ENCODE assay signal across 9 cellular contexts in the genomic region with DNA sequence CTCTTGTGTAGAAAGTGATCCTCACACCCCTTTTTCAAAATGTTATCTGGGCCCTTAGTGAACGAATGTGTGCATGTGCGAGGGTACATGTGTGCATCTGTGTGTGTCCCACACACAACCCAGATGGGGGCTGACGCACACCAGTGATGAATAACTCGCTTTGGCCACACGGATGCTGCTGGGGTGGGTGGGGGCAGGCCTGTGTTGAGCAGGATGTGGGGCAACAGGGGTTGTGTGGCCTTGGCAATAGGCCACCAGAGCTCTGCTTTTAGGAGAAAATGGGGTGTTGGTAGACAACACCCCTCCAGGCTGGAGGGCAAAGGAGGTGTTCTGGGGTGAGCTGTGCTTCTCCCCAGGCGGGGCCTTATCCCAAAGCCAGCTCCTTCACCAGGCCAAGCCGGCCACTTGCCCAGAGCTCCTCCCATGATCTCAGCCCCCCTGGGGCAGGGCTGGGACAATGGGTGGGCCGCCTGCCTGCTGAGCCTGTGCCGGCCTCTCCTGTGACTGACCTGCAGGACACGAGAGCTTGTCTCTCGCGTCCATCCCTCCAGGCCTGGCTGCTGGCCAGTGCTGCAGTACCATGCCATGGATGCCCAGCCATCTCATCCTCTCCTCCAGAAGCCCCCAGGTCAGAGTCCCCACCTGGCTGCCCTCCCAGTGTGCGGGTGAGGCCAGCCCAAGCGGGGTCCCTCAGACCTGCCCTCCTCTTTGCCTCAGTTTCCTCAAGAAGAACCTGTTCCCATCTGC. TPM values are rescaled to one million over a fixed set of nuclear protein-coding genes. Genes with fewer than 3 reads are reported as not detected.
DNase-seq lines count a peak whose midpoint lies in the region; ATAC-seq, FAIRE-seq and TF ChIP-seq lines count a peak whose summit lies in the region.
"Had no signal": no experiment of that assay in that cellular context is flagged by ENCODE, and none has a peak within 500 bp of the region (broad histone marks: within the 10 kb centered on the region; RNA-seq: fewer than 3 reads in every experiment).

No MANE protein-coding gene starts in this region.

- no peak overlapping the region for H3K56ac ChIP-seq in H1 (replicated peaks; ENCODE audit: insufficient read length, low read depth, low read length)

- peaks cover 3% of the 10 kb centered on the region for H3K23me2 ChIP-seq in H1 (ENCODE audit: low read depth, low read length)

- H3K27me3 ChIP-seq in BE2C, result no peaks in the 10 kb centered on the region
- H3K27me3 ChIP-seq in NT2/D1 (ENCODE audit: insufficient read depth, insufficient read length), result no peaks in the 10 kb centered on the region
- no peaks in the 10 kb centered on the region for H3K27me3 ChIP-seq in H1 (replicated peaks in 1 of 4; ENCODE audit: control insufficient read depth in 3 of 4, extremely low read depth in 1 of 4, insufficient read depth in 3 of 4, low read length in 3 of 4)
- H3K27me3 ChIP-seq in neural progenitor cell, result no peaks in the 10 kb centered on the region

- H3K4me1 Mint-ChIP-seq in neural progenitor cell, result peaks cover 56% of the 10 kb centered on the region

- peak overlapping the region; percentile 20; the same call in 1 of the 2 replicates for H3K18ac ChIP-seq in H1 (ENCODE audit: extremely low read depth, low read length)

- no peak for TF ChIP-seq POLR2A in H1 (IDR thresholded peaks at IDR 0.05; ENCODE audit: control extremely low read depth in 1 of 2, low read depth in 2 of 2, low read length in 2 of 2)

- H3K9me3 ChIP-seq in BE2C, result no peaks in the 10 kb centered on the region
- H3K9me3 ChIP-seq in NT2/D1 (ENCODE audit: insufficient read depth, low read length), result no peaks in the 10 kb centered on the region
- no peaks in the 10 kb centered on the region; a peak in 1 of 4 replicates for H3K9me3 ChIP-seq in H1 (ENCODE audit: insufficient read depth in 2 of 2, low read depth in 1 of 2, low read length in 1 of 2)
- no peaks in the 10 kb centered on the region for H3K9me3 ChIP-seq in neural progenitor cell (ENCODE audit: low read depth)
- H3K9me3 ChIP-seq: neutrophil had no signal

- no peak overlapping the region for H2BK12ac ChIP-seq in H1 (ENCODE audit: low read depth, low read length)

- H3K4ac ChIP-seq in H1 (replicated peaks; ENCODE audit: insufficient read length, low read depth, low read length), result no peak overlapping the region

- peak overlapping the region; percentile 76 to 78 for H3K4me2 ChIP-seq in H1 (ENCODE audit: insufficient read depth in 1 of 2, low read depth in 2 of 2, low read length in 2 of 2)
- H3K4me2 ChIP-seq in neural progenitor cell, result peak overlapping the region; percentile 99

- H3K27ac Mint-ChIP-seq in neural progenitor cell, result peak overlapping the region; percentile 82

- H4K20me1 ChIP-seq in H1 (replicated peaks in 1 of 2; ENCODE audit: control insufficient read depth in 1 of 2, insufficient read depth in 2 of 2, low read length in 2 of 2) (peaks cover 32 to 34% of the 10 kb centered on the region in 2 experiments), neural progenitor cell (ENCODE audit: low read depth) (peaks cover 54% of the 10 kb centered on the region)

- DNase-seq in BE2C (no peak), NT2/D1 (ENCODE audit: low read depth, low spot score) (no peak), H1 (ENCODE audit: low read depth in 1 of 2, low spot score in 2 of 2) (no peak), neural progenitor cell (ENCODE audit: low spot score) (no peak), epidermal melanocyte (ENCODE audit: insufficient read length, low spot score) (no peak)

- no peak for TF ChIP-seq EP300 in H1 (IDR thresholded peaks at IDR 0.05; ENCODE audit: borderline replicate concordance in 1 of 2, low read depth in 2 of 2, low read length in 2 of 2)

- peak overlapping the region; percentile 97 for H2BK5ac ChIP-seq in H1 (ENCODE audit: low read depth, low read length)

- H2BK20ac ChIP-seq in H1 (ENCODE audit: low read length), result no peak overlapping the region

- no peak overlapping the region for H2BK15ac ChIP-seq in H1 (ENCODE audit: low read length)

- H3K27me3 Mint-ChIP-seq in neural progenitor cell (ENCODE audit: insufficient read depth, low read depth), result peaks cover 27% of the 10 kb centered on the region

- TF ChIP-seq CTCF in BE2C (IDR thresholded peaks at IDR 0.05; ENCODE audit: low read depth, low read length) (no peak), H1 (IDR thresholded peaks at IDR 0.05; ENCODE audit: control extremely low read depth in 1 of 3, insufficient read depth in 1 of 3, low read depth in 1 of 3, low read length in 3 of 3) (no peak), neural progenitor cell (IDR thresholded peaks at IDR 0.05) (no peak)

- H3K79me1 ChIP-seq in H1 (ENCODE audit: low read depth, low read length), result peaks cover 24% of the 10 kb centered on the region

- CTCF ChIA-PET in H1 (lab: Charles Lee; ENCODE audit: partially characterized antibody), result interaction anchor here (0.5 to 7.9 kb wide), 8 partner anchors 9 to 81 kb away, joined by 3 to 64 read pairs (median 9); no protein-coding TSS in a partner anchor

- H3K4me3 ChIP-seq in BE2C (ENCODE audit: low read depth, low read length) (peak overlapping the region; percentile 85), NT2/D1 (ENCODE audit: insufficient read length, low read depth) (peak overlapping the region; percentile 93), H1 (ENCODE audit: extremely low read depth in 1 of 4, insufficient read depth in 2 of 4, low read depth in 3 of 4, low read length in 4 of 4) (peak overlapping the region; percentile 78 to 96 (median 88)), neural progenitor cell (peak overlapping the region; percentile 100)

- TF ChIP-seq RAD21 in H1 (IDR thresholded peaks at IDR 0.05 in 1 of 2, conservative IDR thresholded peaks at IDR 0.05 in 1 of 2; ENCODE audit: low read depth in 2 of 2, low read length in 2 of 2), result no peak

- no peak overlapping the region for H4K5ac ChIP-seq in H1 (ENCODE audit: insufficient read length, low read depth, low read length)

- peak overlapping the region; percentile 99 for H3K9ac ChIP-seq in NT2/D1 (ENCODE audit: insufficient read length, low read depth)
- H3K9ac ChIP-seq in H1 (replicated peaks in 1 of 4; ENCODE audit: extremely low read depth in 1 of 4, low read depth in 3 of 4, low read length in 3 of 4), result peak overlapping the region in 2 of 4 experiments; percentile 89 to 91; a peak in 5 of 7 replicates
- peak overlapping the region; percentile 93 for H3K9ac ChIP-seq in neural progenitor cell

- H2AK5ac ChIP-seq in H1 (ENCODE audit: low read depth, low read length), result no peak overlapping the region

- H3K36me3 Mint-ChIP-seq in neural progenitor cell, result peaks cover 19% of the 10 kb centered on the region

- FAIRE-seq in H1 (lab: Jason Lieb, UNC), result no peak

- H3K27ac ChIP-seq in H1 (ENCODE audit: low read depth, low read length), result no peak overlapping the region
- peak overlapping the region; percentile 13 for H3K27ac ChIP-seq in neural progenitor cell
- H3K27ac ChIP-seq: neutrophil had no signal

- H3K4me1 ChIP-seq in BE2C, result peaks cover 13% of the 10 kb centered on the region
- H3K4me1 ChIP-seq in NT2/D1 (ENCODE audit: insufficient read depth, insufficient read length), result peaks cover 54% of the 10 kb centered on the region
- peaks cover 11 to 45% (median 39%) of the 10 kb centered on the region in 4 experiments for H3K4me1 ChIP-seq in H1 (replicated peaks in 1 of 4; ENCODE audit: control insufficient read depth in 3 of 4, insufficient read depth in 4 of 4, low read length in 3 of 4)
- H3K4me1 ChIP-seq in neural progenitor cell, result peaks cover 38% of the 10 kb centered on the region

- H3K14ac ChIP-seq in H1 (ENCODE audit: insufficient read length), result no peak overlapping the region

- H3F3A ChIP-seq in neural progenitor cell (ENCODE audit: low read depth), result peaks cover 43% of the 10 kb centered on the region

- WGBS in H1 (ENCODE audit: extremely low coverage in 1 of 2, insufficient coverage in 1 of 2, insufficient read length in 1 of 2, insufficient replicate concordance in 2 of 2, low coverage in 1 of 2, low lambda C conversion rate in 2 of 2, missing lambda C conversion rate in 1 of 2), 2 experiments, result 76% methylated on average over 14 of the region's 14 CpGs; no CpG with 5 or more reads in 1 of the 2 experiments

- H2BK120ac ChIP-seq in H1 (replicated peaks; ENCODE audit: low read depth, low read length), result no peak overlapping the region

- H2AFZ ChIP-seq in H1 (ENCODE audit: low read length) (no peak overlapping the region), neural progenitor cell (replicated peaks) (no peak overlapping the region)

- no peak for ATAC-seq in GM19023 (IDR thresholded peaks at IDR 0.05; ENCODE audit: unreplicated experiment)
- no peak for ATAC-seq in HG03565 (IDR thresholded peaks at IDR 0.05; ENCODE audit: unreplicated experiment)
- ATAC-seq in GM21619 (IDR thresholded peaks at IDR 0.05; ENCODE audit: unreplicated experiment), result no peak

- H3K23ac ChIP-seq in H1 (ENCODE audit: insufficient read length), result no peak overlapping the region

- H4K91ac ChIP-seq in H1 (replicated peaks; ENCODE audit: insufficient read length, low read length), result no peak overlapping the region

- POLR2A ChIA-PET in H1 (lab: Charles Lee; ENCODE audit: partially characterized antibody), result interaction anchor here (0.8 to 67.5 kb wide), 10 partner anchors 3 to 161 kb away, joined by 3 to 3349 read pairs (median 5); a partner anchor contains a TSS

- no peaks in the 10 kb centered on the region for H3K9me3 Mint-ChIP-seq in neural progenitor cell

- peak overlapping the region; percentile 90 for H3K4me3 Mint-ChIP-seq in neural progenitor cell

- peaks cover 14 to 47% of the 10 kb centered on the region in 2 experiments for H3K79me2 ChIP-seq in H1 (ENCODE audit: control insufficient read depth in 1 of 2, insufficient read depth in 2 of 2, low read length in 2 of 2)
- H3K79me2 ChIP-seq in neural progenitor cell (ENCODE audit: low read depth), result peaks cover 58% of the 10 kb centered on the region

- H3K36me3 ChIP-seq in BE2C (peaks cover 56% of the 10 kb centered on the region), NT2/D1 (ENCODE audit: insufficient read depth, insufficient read length, low read length) (peaks cover 57% of the 10 kb centered on the region), H1 (ENCODE audit: control insufficient read depth in 2 of 4, insufficient read depth in 4 of 4, low read length in 3 of 4) (peaks cover 18 to 43% (median 26%) of the 10 kb centered on the region in 4 experiments), neural progenitor cell (no peaks in the 10 kb centered on the region)
- H3K36me3 ChIP-seq: neutrophil had no signal

- H4K8ac ChIP-seq in H1 (ENCODE audit: extremely low read depth, insufficient read depth, low read length), result no peak overlapping the region

RNA-seq across cellular contexts. Expression of a gene that starts 1.7 kb away (rescaled TPM):
- 454 TPM for polyA plus RNA-seq in BE2C (2012; ENCODE audit: insufficient read depth, insufficient read length, low read depth)
- total RNA-seq in H1 (2021; fragmentation: NEBNext Ultra II Directional; extraction: Animal tissue kit (Norgen Biotek cat#: 25700)), result 325 and 333 TPM in 2 replicates
- polyA plus RNA-seq in H1 (2011; rRNA removed), result 168 and 250 TPM in 2 replicates
- 212 TPM for polyA plus RNA-seq in H1 (2011; cell fraction: cytosol; rRNA removed)
- polyA plus RNA-seq in H1 (2011; cell fraction: nucleus; rRNA removed), result 1,074 TPM
- 188 to 314 TPM (median 284 TPM) in 4 replicates for polyA plus RNA-seq in H1 (2012, experiment 1 of 2)
- 241 TPM for polyA plus RNA-seq in H1 (2012, experiment 2 of 2)
- polyA plus RNA-seq in H1 (2013, experiment 1 of 2), result 332 TPM
- 350 TPM for polyA plus RNA-seq in H1 (2013, experiment 2 of 2)
- 120 and 154 TPM in 2 replicates for polyA minus RNA-seq in H1 (2011; rRNA and poly(A)+ RNA removed)
- 133 TPM for polyA minus RNA-seq in H1 (2011; cell fraction: cytosol; rRNA and poly(A)+ RNA removed)
- polyA minus RNA-seq in H1 (2011; cell fraction: nucleus; rRNA and poly(A)+ RNA removed), result 288 TPM
- 113 and 338 TPM in 2 replicates for total RNA-seq in neural progenitor cell (ENCODE audit: low replicate concordance)

RNA-seq across cellular contexts. Expression of a gene that starts 25.2 kb away (rescaled TPM):
- 84.9 TPM for polyA plus RNA-seq in BE2C (2012; ENCODE audit: insufficient read depth, insufficient read length, low read depth)
- 8.0 and 8.6 TPM in 2 replicates for total RNA-seq in H1 (2021; fragmentation: NEBNext Ultra II Directional; extraction: Animal tissue kit (Norgen Biotek cat#: 25700))
- polyA plus RNA-seq in H1 (2011; rRNA removed), result 11.8 and 23.1 TPM in 2 replicates
- 11.7 TPM for polyA plus RNA-seq in H1 (2011; cell fraction: cytosol; rRNA removed)
- polyA plus RNA-seq in H1 (2011; cell fraction: nucleus; rRNA removed), result 12.5 TPM
- polyA plus RNA-seq in H1 (2012, experiment 1 of 2), result 0.79 to 4.9 TPM (median 4.9 TPM) in 4 replicates
- 2.8 TPM for polyA plus RNA-seq in H1 (2012, experiment 2 of 2)
- polyA plus RNA-seq in H1 (2013, experiment 1 of 2), result 5.2 TPM
- 4.9 TPM for polyA plus RNA-seq in H1 (2013, experiment 2 of 2)
- polyA minus RNA-seq in H1 (2011; rRNA and poly(A)+ RNA removed), result 0.12 and 0.13 TPM in 2 replicates
- 5.2 TPM for polyA minus RNA-seq in H1 (2011; cell fraction: cytosol; rRNA and poly(A)+ RNA removed)
- 7.5 TPM for polyA minus RNA-seq in H1 (2011; cell fraction: nucleus; rRNA and poly(A)+ RNA removed)
- total RNA-seq in neural progenitor cell (ENCODE audit: low replicate concordance), result 4.5 and 31.7 TPM in 2 replicates

RNA-seq across cellular contexts. Expression of a gene that starts 25.6 kb away (rescaled TPM):
- polyA plus RNA-seq in BE2C (2012; ENCODE audit: insufficient read depth, insufficient read length, low read depth), result 84.1 TPM
- total RNA-seq in H1 (2021; fragmentation: NEBNext Ultra II Directional; extraction: Animal tissue kit (Norgen Biotek cat#: 25700)), result 86.7 and 94.2 TPM in 2 replicates
- 67.3 and 118 TPM in 2 replicates for polyA plus RNA-seq in H1 (2011; rRNA removed)
- 69.8 TPM for polyA plus RNA-seq in H1 (2011; cell fraction: cytosol; rRNA removed)
- polyA plus RNA-seq in H1 (2011; cell fraction: nucleus; rRNA removed), result 396 TPM
- polyA plus RNA-seq in H1 (2012, experiment 1 of 2), result 66.9 to 114 TPM (median 104 TPM) in 4 replicates
- 72.7 TPM for polyA plus RNA-seq in H1 (2012, experiment 2 of 2)
- 55.8 TPM for polyA plus RNA-seq in H1 (2013, experiment 1 of 2)
- 54.4 TPM for polyA plus RNA-seq in H1 (2013, experiment 2 of 2)
- 22.3 and 28.0 TPM in 2 replicates for polyA minus RNA-seq in H1 (2011; rRNA and poly(A)+ RNA removed)
- polyA minus RNA-seq in H1 (2011; cell fraction: cytosol; rRNA and poly(A)+ RNA removed), result 53.7 TPM
- 149 TPM for polyA minus RNA-seq in H1 (2011; cell fraction: nucleus; rRNA and poly(A)+ RNA removed)
- 38.7 and 208 TPM in 2 replicates for total RNA-seq in neural progenitor cell (ENCODE audit: low replicate concordance)

RNA-seq across cellular contexts. Expression of a gene that starts 37.8 kb away (rescaled TPM):
- 33.9 TPM for polyA plus RNA-seq in BE2C (2012; ENCODE audit: insufficient read depth, insufficient read length, low read depth)
- total RNA-seq in H1 (2021; fragmentation: NEBNext Ultra II Directional; extraction: Animal tissue kit (Norgen Biotek cat#: 25700)), result 6.4 and 8.6 TPM in 2 replicates
- 4.2 and 6.3 TPM in 2 replicates for polyA plus RNA-seq in H1 (2011; rRNA removed)
- 4.7 TPM for polyA plus RNA-seq in H1 (2011; cell fraction: cytosol; rRNA removed)
- 28.3 TPM for polyA plus RNA-seq in H1 (2011; cell fraction: nucleus; rRNA removed)
- 5.7 to 10.5 TPM (median 6.6 TPM) in 4 replicates for polyA plus RNA-seq in H1 (2012, experiment 1 of 2)
- polyA plus RNA-seq in H1 (2012, experiment 2 of 2), result 3.0 TPM
- 5.7 TPM for polyA plus RNA-seq in H1 (2013, experiment 1 of 2)
- polyA plus RNA-seq in H1 (2013, experiment 2 of 2), result 5.5 TPM
- polyA minus RNA-seq in H1 (2011; rRNA and poly(A)+ RNA removed), result 1.3 and 3.3 TPM in 2 replicates
- polyA minus RNA-seq in H1 (2011; cell fraction: cytosol; rRNA and poly(A)+ RNA removed), result 0.73 TPM
- polyA minus RNA-seq in H1 (2011; cell fraction: nucleus; rRNA and poly(A)+ RNA removed), result 7.3 TPM
- 0.54 and 0.93 TPM in 2 replicates for total RNA-seq in neural progenitor cell (ENCODE audit: low replicate concordance)

RNA-seq across cellular contexts. Expression of a gene that starts 45.0 kb away (rescaled TPM):
- 914 TPM for polyA plus RNA-seq in BE2C (2012; ENCODE audit: insufficient read depth, insufficient read length, low read depth)
- 101 and 102 TPM in 2 replicates for total RNA-seq in H1 (2021; fragmentation: NEBNext Ultra II Directional; extraction: Animal tissue kit (Norgen Biotek cat#: 25700))
- 135 and 187 TPM in 2 replicates for polyA plus RNA-seq in H1 (2011; rRNA removed)
- 198 TPM for polyA plus RNA-seq in H1 (2011; cell fraction: cytosol; rRNA removed)
- polyA plus RNA-seq in H1 (2011; cell fraction: nucleus; rRNA removed), result 361 TPM
- polyA plus RNA-seq in H1 (2012, experiment 1 of 2), result 72.1 to 148 TPM (median 142 TPM) in 4 replicates
- polyA plus RNA-seq in H1 (2012, experiment 2 of 2), result 81.7 TPM
- 72.4 TPM for polyA plus RNA-seq in H1 (2013, experiment 1 of 2)
- 70.9 TPM for polyA plus RNA-seq in H1 (2013, experiment 2 of 2)
- polyA minus RNA-seq in H1 (2011; rRNA and poly(A)+ RNA removed), result 105 and 106 TPM in 2 replicates
- 142 TPM for polyA minus RNA-seq in H1 (2011; cell fraction: cytosol; rRNA and poly(A)+ RNA removed)
- polyA minus RNA-seq in H1 (2011; cell fraction: nucleus; rRNA and poly(A)+ RNA removed), result 80.9 TPM
- total RNA-seq in neural progenitor cell (ENCODE audit: low replicate concordance), result 60.7 and 118 TPM in 2 replicates
